In the genomic region with DNA sequence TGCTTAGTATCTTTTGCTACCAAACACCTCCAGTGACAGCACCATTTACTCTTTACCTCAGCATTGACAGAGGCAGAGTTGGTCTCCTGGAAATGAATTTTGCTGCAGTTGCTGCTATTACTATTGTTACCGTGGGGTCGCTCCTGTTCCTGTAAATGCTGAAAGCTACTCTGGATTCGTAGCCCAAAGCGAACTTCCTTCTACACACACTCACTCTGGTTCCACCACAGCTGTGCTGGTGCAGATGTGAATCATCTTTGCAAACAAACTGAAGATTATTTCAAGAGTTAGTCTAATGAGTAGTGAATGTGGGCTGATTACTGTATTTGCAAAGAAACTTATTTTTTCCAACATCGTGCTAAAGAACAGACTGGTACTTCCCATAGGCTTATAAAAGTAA, we compare ENCODE assay signal across 10 cellular contexts.
DNase-seq lines count a peak whose midpoint lies in the region; ATAC-seq and TF ChIP-seq lines count a peak whose summit lies in the region.
"Had no signal": no experiment of that assay in that cellular context is flagged by ENCODE, and none has a peak within 500 bp of the region (broad histone marks: within the 10 kb centered on the region; RNA-seq: fewer than 3 reads in every experiment).

No MANE protein-coding gene starts in this region.

- DNase-seq in osteoblast (ENCODE audit: insufficient read length, low spot score, missing footprints) (no peak), NCI-H1930 (lab: John Stamatoyannopoulos, UW) (no peak), activated T-cell treated with anti-CD3 and anti-CD28 coated beads for 4 hours (no peak), LoVo (ENCODE audit: low spot score) (no peak)
- no peak for DNase-seq in activated CD4-positive, alpha-beta T cell treated with anti-CD3 and anti-CD28 coated beads, Interleukin-2, amount 10 ng/mL, durations not matched to agents 7 days and 5 days
- DNase-seq: RPMI8226; stimulated activated CD4-positive, alpha-beta T cell treated with anti-CD3 and anti-CD28 coated beads, Interleukin-2, amount 100 ng/mL, for 48 hours had no signal

- no peak overlapping the region for H3K27ac ChIP-seq in osteoblast (ENCODE audit: low read depth, low read length)

- H3K4me2 ChIP-seq in osteoblast (ENCODE audit: insufficient read depth, low read length), result peak overlapping the region; percentile 43

- no peaks in the 10 kb centered on the region for H3K36me3 ChIP-seq in osteoblast (ENCODE audit: insufficient read depth, low read length)

- CTCF ChIA-PET in activated CD4-positive, alpha-beta T cell treated with anti-CD3 and anti-CD28 coated beads, Interleukin-2, amount 10 ng/mL, durations not matched to agents 7 days and 5 days (lab: Charles Lee), result interaction anchor here (1.2 kb wide), 1 partner anchor 29 kb away, joined by 3 read pairs; no protein-coding TSS in a partner anchor

- H2AFZ ChIP-seq in osteoblast (ENCODE audit: low read length), result peak overlapping the region; percentile 14

- H3K4me3 Mint-ChIP-seq in activated CD4-positive, alpha-beta T cell treated with anti-CD3 and anti-CD28 coated beads, Interleukin-2, amount 10 ng/mL, durations not matched to agents 7 days and 5 days, result no peak overlapping the region

- no peaks in the 10 kb centered on the region for H3K27me3 ChIP-seq in osteoblast (ENCODE audit: insufficient read depth, low read length)

- H3K27me3 Mint-ChIP-seq in activated CD4-positive, alpha-beta T cell treated with anti-CD3 and anti-CD28 coated beads, Interleukin-2, amount 10 ng/mL, durations not matched to agents 7 days and 5 days, result peaks cover 9% of the 10 kb centered on the region

- H3K9me3 ChIP-seq in osteoblast (ENCODE audit: low read depth, low read length), result no peaks in the 10 kb centered on the region

- H3K9me3 Mint-ChIP-seq in activated CD4-positive, alpha-beta T cell treated with anti-CD3 and anti-CD28 coated beads, Interleukin-2, amount 10 ng/mL, durations not matched to agents 7 days and 5 days, result peaks cover 8% of the 10 kb centered on the region

- H3K36me3 Mint-ChIP-seq in activated CD4-positive, alpha-beta T cell treated with anti-CD3 and anti-CD28 coated beads, Interleukin-2, amount 10 ng/mL, durations not matched to agents 7 days and 5 days (ENCODE audit: low read depth), result no peaks in the 10 kb centered on the region

- H3K4me1 Mint-ChIP-seq in activated CD4-positive, alpha-beta T cell treated with anti-CD3 and anti-CD28 coated beads, Interleukin-2, amount 10 ng/mL, durations not matched to agents 7 days and 5 days, result peaks cover 19% of the 10 kb centered on the region

- H3K4me3 ChIP-seq in WI38 (ENCODE audit: low read depth, low read length), result no peak overlapping the region
- H3K4me3 ChIP-seq in osteoblast (ENCODE audit: insufficient read depth, low read length), result no peak overlapping the region

- peaks cover 30% of the 10 kb centered on the region for H3K4me1 ChIP-seq in osteoblast (ENCODE audit: insufficient read depth, low read length)

- POLR2A ChIA-PET in activated CD4-positive, alpha-beta T cell treated with anti-CD3 and anti-CD28 coated beads, Interleukin-2, amount 10 ng/mL, durations not matched to agents 7 days and 5 days (lab: Charles Lee), result no interaction called here

- peak; percentile 55 for ATAC-seq in GM18511 (IDR thresholded peaks at IDR 0.05; ENCODE audit: unreplicated experiment)
- ATAC-seq in HG03442 (IDR thresholded peaks at IDR 0.05; ENCODE audit: unreplicated experiment), result peak; percentile 65

- H3K79me2 ChIP-seq in osteoblast (ENCODE audit: insufficient read depth, low read length), result no peaks in the 10 kb centered on the region

- TF ChIP-seq CTCF in WI38 (IDR thresholded peaks at IDR 0.05; ENCODE audit: low read depth, low read length) (0 out of 2 replicates have a peak, but pooled peaks have one; percentile 23), osteoblast (IDR thresholded peaks at IDR 0.05; ENCODE audit: extremely low read depth, low read depth, low read length) (peak; percentile 11)

- H3K27ac Mint-ChIP-seq in activated CD4-positive, alpha-beta T cell treated with anti-CD3 and anti-CD28 coated beads, Interleukin-2, amount 10 ng/mL, durations not matched to agents 7 days and 5 days, result no peak overlapping the region

- H4K20me1 ChIP-seq in osteoblast (ENCODE audit: insufficient read depth, low read length), result no peaks in the 10 kb centered on the region
